In genomic region chr10:94424714-94425337, GRCh38 we compare ENCODE assay signal across 29 cellular contexts.
"Had no signal": no experiment of that assay in that cellular context is flagged by ENCODE, and none has a peak within 500 bp of the region (broad histone marks: within the 10 kb centered on the region; RNA-seq: fewer than 3 reads in every experiment).

No MANE protein-coding gene starts in this region.

- H3K9me2 ChIP-seq: SK-N-SH had no signal

- H3K9ac ChIP-seq: SK-N-SH had no signal

- H3K4me3 ChIP-seq: SJSA1 had no signal

- H3K4me2 ChIP-seq: SK-N-SH had no signal

- H3K4me1 ChIP-seq: SJSA1 had no signal

- H3K27me3 ChIP-seq: SJSA1 had no signal

- DNase-seq: activated B cell treated with CpG ODN at 0.5 μM for 24 hours; activated CD4-positive, alpha-beta memory T cell treated with anti-CD3 and anti-CD28 coated beads for 36 hours; activated CD4-positive, alpha-beta T cell treated with anti-CD3 and anti-CD28 coated beads for 4 hours; activated CD4-positive, alpha-beta T cell treated with anti-CD3 and anti-CD28 coated beads, Interleukin-2, amount 50 U/mL, for 1 hour; activated CD4-positive, CD25-positive, alpha-beta regulatory T cell treated with anti-CD3 and anti-CD28 coated beads, Interleukin-2, amount 50 U/mL, for 72 hours; activated CD8-positive, alpha-beta memory T cell treated with anti-CD3 and anti-CD28 coated beads, Interleukin-2, amount 50 U/mL, for 4 hours; activated gamma-delta T cell treated with Interleukin-2 at 50 U/mL for 16 hours; activated naive CD4-positive, alpha-beta T cell treated with anti-CD3 and anti-CD28 coated beads for 36 hours; activated naive CD8-positive, alpha-beta T cell treated with anti-CD3 and anti-CD28 coated beads, Interleukin-2, amount 50 U/mL, for 24 hours; activated T-cell treated with anti-CD3 and anti-CD28 coated beads for 4 hours; activated T-cell treated with anti-CD3 and anti-CD28 coated beads, Interleukin-2, amount 50 U/mL, for 4 hours; anterior cingulate cortex; caudate nucleus; cerebellar nuclear complex; NCI-H1092 treated with DMSO at 0.1 percent for 48 hours; NCI-H1417; NCI-H146; NCI-H187; NCI-H2081; NCI-H2171 treated with DMSO at 0.1 percent for 48 hours; NCI-H2227 treated with DMSO at 0.1 percent for 48 hours; NCI-H446; NCI-H524; SHP77; SK-N-SH had no signal

- H3K36me3 ChIP-seq: SJSA1 had no signal

- ATAC-seq: activated naive CD4-positive, alpha-beta T cell treated with anti-CD3 and anti-CD28 coated beads, Interleukin-2, amount 50 U/mL, for 72 hours; activated naive CD8-positive, alpha-beta T cell treated with anti-CD3 and anti-CD28 coated beads, Interleukin-2, amount 50 U/mL, for 24 hours; activated T-cell treated with anti-CD3 and anti-CD28 coated beads, Interleukin-2, amount 50 U/mL, for 4 hours; Panc1 had no signal

- H3K27ac ChIP-seq: SJSA1, VCaP had no signal
